In genomic region chr5:132661231-132662003, GRCh38 we compare ENCODE assay signal across 13 cellular contexts. TPM values are rescaled to one million over a fixed set of nuclear protein-coding genes. Genes with fewer than 3 reads are reported as not detected.
DNase-seq lines count a peak whose midpoint lies in the region; ATAC-seq and TF ChIP-seq lines count a peak whose summit lies in the region.
"Had no signal": no experiment of that assay in that cellular context is flagged by ENCODE, and none has a peak within 500 bp of the region (broad histone marks: within the 10 kb centered on the region; RNA-seq: fewer than 3 reads in every experiment).

No MANE protein-coding gene starts in this region.

- H3K9me3 Mint-ChIP-seq in activated B cell treated with CpG ODN at 0.5 μM for 24 hours (no peaks in the 10 kb centered on the region), memory B cell (no peaks in the 10 kb centered on the region)

- intact Hi-C loops in activated B cell treated with CpG ODN at 0.5 μM for 24 hours (cut with micrococcal nuclease): no loop called here

- POLR2A ChIA-PET in activated B cell treated with CpG ODN at 0.5 μM for 24 hours (lab: Charles Lee): interaction anchor here (0.7 to 1.8 kb wide), 2 partner anchors 8 to 28 kb away, joined by 3 read pairs; no protein-coding TSS in a partner anchor

- CTCF ChIA-PET in activated B cell treated with CpG ODN at 0.5 μM for 24 hours (lab: Charles Lee): interaction anchor here (1.3 kb wide), 1 partner anchor 159 kb away, joined by 3 read pairs; no protein-coding TSS in a partner anchor

- H3K27ac Mint-ChIP-seq in activated B cell treated with CpG ODN at 0.5 μM for 24 hours (no peak overlapping the region), memory B cell (peak overlapping the region; percentile 68)

- TF ChIP-seq CTCF in GM12864 (IDR thresholded peaks at IDR 0.05; ENCODE audit: low read depth, low read length, missing control alignments): peak; percentile 16
- no peak for TF ChIP-seq CTCF in activated B cell treated with CpG ODN at 0.5 μM for 24 hours (IDR thresholded peaks at IDR 0.05)

- H3K27me3 ChIP-seq in MG63: no peaks in the 10 kb centered on the region
- H3K27me3 ChIP-seq: testis had no signal

- H3K36me3 ChIP-seq in MG63: no peaks in the 10 kb centered on the region

- H3K36me3 Mint-ChIP-seq in activated B cell treated with CpG ODN at 0.5 μM for 24 hours (ENCODE audit: low read depth) (no peaks in the 10 kb centered on the region), memory B cell (no peaks in the 10 kb centered on the region)

- H3K4me3 ChIP-seq in GM12864 (ENCODE audit: low read depth, low read length): no peak overlapping the region
- H3K4me3 ChIP-seq in MG63: no peak overlapping the region
- H3K4me3 ChIP-seq: testis had no signal

- H3K4me3 Mint-ChIP-seq in activated B cell treated with CpG ODN at 0.5 μM for 24 hours (no peak overlapping the region), memory B cell (no peak overlapping the region)

- DNase-seq in GM12864 (ENCODE audit: low read depth) (no peak), activated B cell treated with CpG ODN at 0.5 μM for 24 hours (no peak), memory B cell (ENCODE audit: low spot score in 2 of 2) (no peak), NCI-H1105 treated with DMSO at 0.1 percent for 48 hours (lab: John Stamatoyannopoulos, UW) (no peak), SW 1271 (lab: John Stamatoyannopoulos, UW) (no peak), MG63 (no peak)
- DNase-seq: NCI-H1436 treated with DMSO at 0.1 percent for 48 hours; NCI-H69; stimulated activated CD4-positive, alpha-beta T cell treated with anti-CD3 and anti-CD28 coated beads, Interleukin-4, amount 100 ng/mL, for 1 hour; testis had no signal

- H3K27me3 Mint-ChIP-seq in activated B cell treated with CpG ODN at 0.5 μM for 24 hours: peaks cover 16% of the 10 kb centered on the region
- H3K27me3 Mint-ChIP-seq in memory B cell: peaks cover 8% of the 10 kb centered on the region

- H3K4me1 Mint-ChIP-seq in activated B cell treated with CpG ODN at 0.5 μM for 24 hours (peaks cover 36% of the 10 kb centered on the region), memory B cell (peaks cover 26% of the 10 kb centered on the region)

- peak; percentile 16 for ATAC-seq in GM19463 (IDR thresholded peaks at IDR 0.05; ENCODE audit: unreplicated experiment)
- ATAC-seq in activated B cell treated with CpG ODN at 0.5 μM for 24 hours (ENCODE audit: low read depth): peak; percentile 13
- no peak for ATAC-seq in memory B cell (ENCODE audit: low read depth)
- ATAC-seq in HG03139 (IDR thresholded peaks at IDR 0.05; ENCODE audit: unreplicated experiment): no peak

- H3K9me3 ChIP-seq in MG63: no peaks in the 10 kb centered on the region
- H3K9me3 ChIP-seq: testis had no signal

RNA-seq across cellular contexts. Expression of gene IL13, which starts 3.4 kb away (rescaled TPM):
- 0.27 and 0.75 TPM in 2 replicates for total RNA-seq in activated B cell treated with CpG ODN at 0.5 μM for 24 hours
- not detected in 2 replicates for total RNA-seq in MG63 (2014; rRNA removed; shearing (Covaris generic); ENCODE audit: low replicate concordance)
- total RNA-seq: HT-29 had no signal

RNA-seq across cellular contexts. Expression of gene IL4, which starts 12.4 kb away (rescaled TPM):
- not detected in 2 replicates for total RNA-seq in activated B cell treated with CpG ODN at 0.5 μM for 24 hours
- not detected in 2 replicates for total RNA-seq in MG63 (2014; rRNA removed; shearing (Covaris generic); ENCODE audit: low replicate concordance)
- total RNA-seq: HT-29, testis had no signal

Comparison
In these comparisons a context has a peak if more than half of its experiments do, and no peak if none do; other contexts are left out.
1. ATAC-seq: peak in GM19463 (single experiment) and activated B cell treated with CpG ODN at 0.5 μM for 24 hours (single experiment); none in memory B cell (single experiment) and HG03139 (single experiment).